ENCODE assay signal across 1 cellular context in the genomic region with DNA sequence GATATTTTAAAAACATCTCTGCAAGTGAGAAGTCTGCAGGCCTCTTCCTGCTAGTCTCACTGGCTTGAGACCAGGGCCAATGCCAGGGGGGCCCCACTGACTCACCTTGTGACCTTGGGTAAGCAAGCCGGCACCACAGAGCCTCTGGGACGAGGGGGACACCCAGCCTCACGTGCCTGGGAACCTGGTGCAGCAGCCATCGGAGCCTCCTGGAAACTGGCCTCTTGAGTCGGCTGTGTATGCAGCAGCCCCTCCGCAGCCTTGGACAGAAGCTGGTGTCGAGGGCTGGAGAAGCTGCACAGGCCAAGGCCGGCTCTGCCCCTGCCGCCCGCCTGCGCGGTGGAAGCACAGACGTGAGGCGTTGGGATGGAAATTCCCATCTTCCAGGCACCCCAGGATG.
TF ChIP-seq lines count a peak whose summit lies in the region.

No MANE protein-coding gene starts in this region.

TF ChIP-seq in H1, 55 proteins besides CTCF, POLR2A, EP300 and RAD21 (continued from another document):
- TF ChIP-seq SIN3A (conservative IDR thresholded peaks at IDR 0.05 in 1 of 2, IDR thresholded peaks at IDR 0.05 in 1 of 2; ENCODE audit: low read depth in 1 of 2, low read length in 2 of 2): no peak
- TF ChIP-seq TCF12 (IDR thresholded peaks at IDR 0.05; ENCODE audit: low read depth, low read length): no peak
- TF ChIP-seq GTF2F1 (IDR thresholded peaks at IDR 0.05; ENCODE audit: borderline replicate concordance, low read depth, low read length): no peak
- TF ChIP-seq, protein P1, sequence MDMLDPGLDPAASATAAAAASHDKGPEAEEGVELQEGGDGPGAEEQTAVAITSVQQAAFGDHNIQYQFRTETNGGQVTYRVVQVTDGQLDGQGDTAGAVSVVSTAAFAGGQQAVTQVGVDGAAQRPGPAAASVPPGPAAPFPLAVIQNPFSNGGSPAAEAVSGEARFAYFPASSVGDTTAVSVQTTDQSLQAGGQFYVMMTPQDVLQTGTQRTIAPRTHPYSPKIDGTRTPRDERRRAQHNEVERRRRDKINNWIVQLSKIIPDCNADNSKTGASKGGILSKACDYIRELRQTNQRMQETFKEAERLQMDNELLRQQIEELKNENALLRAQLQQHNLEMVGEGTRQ (IDR thresholded peaks at IDR 0.05; ENCODE audit: low read length): no peak
- TF ChIP-seq KDM4A (IDR thresholded peaks at IDR 0.05; ENCODE audit: low read depth, low read length, severe bottlenecking): no peak
- TF ChIP-seq JUN (IDR thresholded peaks at IDR 0.05; ENCODE audit: low read depth, low read length): no peak
- TF ChIP-seq POLR2AphosphoS5 (IDR thresholded peaks at IDR 0.05; ENCODE audit: low read depth, low read length): no peak
- TF ChIP-seq SUZ12 (IDR thresholded peaks at IDR 0.05; ENCODE audit: low read length): no peak
- no peak for TF ChIP-seq ATF2 (IDR thresholded peaks at IDR 0.05; ENCODE audit: low read length)
- TF ChIP-seq FOSL1 (IDR thresholded peaks at IDR 0.05; ENCODE audit: insufficient read depth, low read depth, low read length): no peak
- no peak for TF ChIP-seq TAF7 (optimal IDR thresholded peaks at IDR 0.05; ENCODE audit: borderline replicate concordance, low read depth, low read length)
- TF ChIP-seq NRF1 (IDR thresholded peaks at IDR 0.05; ENCODE audit: low read depth, low read length): no peak
- no peak for TF ChIP-seq PHF8 (conservative IDR thresholded peaks at IDR 0.05; ENCODE audit: low read depth, low read length)
- TF ChIP-seq BCL11A (IDR thresholded peaks at IDR 0.05; ENCODE audit: low read depth in 2 of 2, low read length in 2 of 2): no peak
- no peak for TF ChIP-seq SP2 (IDR thresholded peaks at IDR 0.05; ENCODE audit: low read length)
- no peak for TF ChIP-seq SP4 (IDR thresholded peaks at IDR 0.05; ENCODE audit: low read length)
TF ChIP-seq in H1: peak in this region for 0.
